8 cellular contexts compared by ENCODE assay signal in genomic region chr4:141307241-141307689, GRCh38.
A peak's percentile ranks its signal among the peaks of the same experiment; 100 is the strongest.
DNase-seq lines count a peak whose midpoint lies in the region; ATAC-seq and TF ChIP-seq lines count a peak whose summit lies in the region.

No MANE protein-coding gene starts in this region.

- ATAC-seq in GM19455 (IDR thresholded peaks at IDR 0.05; ENCODE audit: unreplicated experiment), result peak; percentile 99
- ATAC-seq in HG03520 (IDR thresholded peaks at IDR 0.05; ENCODE audit: unreplicated experiment), result peak; percentile 99
- ATAC-seq in esophagus mucosa, result peak; percentile 84
- ATAC-seq in natural killer cell, result peak; percentile 94 to 99 (median 95)

- peak overlapping the region; percentile 17 for H3K4me3 Mint-ChIP-seq in natural killer cell

- H3K4me1 Mint-ChIP-seq in natural killer cell, result peaks cover 12 to 14% of the 10 kb centered on the region in 2 donors

- intact Hi-C loops in natural killer cell (cut with micrococcal nuclease), result loop anchor here (1.0 kb wide), 1 partner anchor 404 kb away; no protein-coding TSS in a partner anchor

- TF ChIP-seq CTCF in natural killer cell (IDR thresholded peaks at IDR 0.05), result peak; percentile 57

- peak overlapping the region; percentile 14 to 62 for H3K27ac Mint-ChIP-seq in natural killer cell

- peaks cover 0 to 10% of the 10 kb centered on the region in 2 donors for H3K27me3 Mint-ChIP-seq in natural killer cell (ENCODE audit: low read depth in 2 of 2)

- no peaks in the 10 kb centered on the region for H3K9me3 Mint-ChIP-seq in natural killer cell

- H3K36me3 Mint-ChIP-seq in natural killer cell, result no peaks in the 10 kb centered on the region

- peak; percentile 49 for DNase-seq in COR-L47 (lab: John Stamatoyannopoulos, UW)
- DNase-seq in NOMO-1 treated with DMSO at 0.1 percent for 48 hours (lab: John Stamatoyannopoulos, UW; ENCODE audit: unreplicated experiment), result peak; percentile 69
- DNase-seq in activated CD8-positive, alpha-beta memory T cell treated with anti-CD3 and anti-CD28 coated beads, Interleukin-2, amount 50 U/mL, for 48 hours, result peak; percentile 77
- peak; percentile 72 for DNase-seq in natural killer cell
- peak; percentile 2 to 57 (median 16) for DNase-seq in stimulated activated naive CD4-positive, alpha-beta T cell (lab: John Stamatoyannopoulos, UW)

Comparison
In these comparisons a context has a peak if more than half of its experiments do, and no peak if none do; other contexts are left out.
1. Peak in every context shown above with its lines: DNase-seq and ATAC-seq.
2. DNase-seq: peak in every context shown above with its lines; median percentile 77 in activated CD8-positive, alpha-beta memory T cell treated with anti-CD3 and anti-CD28 coated beads, Interleukin-2, amount 50 U/mL, for 48 hours; 72 in natural killer cell; 69 in NOMO-1 treated with DMSO at 0.1 percent for 48 hours; 49 in COR-L47; 16 in stimulated activated naive CD4-positive, alpha-beta T cell.